ENCODE assay signal across 1 cellular context in genomic region chr20:2698912-2699311, GRCh38.
TF ChIP-seq lines count a peak whose summit lies in the region.

No MANE protein-coding gene starts in this region.

TF ChIP-seq in A549, 52 proteins besides CTCF, POLR2A, EP300 and RAD21 (continued from another document):
- no peak for TF ChIP-seq ATOH8 (CRISPR knock-in tag; IDR thresholded peaks at IDR 0.05; ENCODE audit: low read depth)
- no peak for TF ChIP-seq RNF2 (IDR thresholded peaks at IDR 0.05; ENCODE audit: borderline replicate concordance, low read depth)
- no peak for TF ChIP-seq RFX5 (IDR thresholded peaks at IDR 0.05)
- no peak for TF ChIP-seq JUN (IDR thresholded peaks at IDR 0.05)
- TF ChIP-seq KDM5A (IDR thresholded peaks at IDR 0.05): no peak
- no peak for TF ChIP-seq USF2 (IDR thresholded peaks at IDR 0.05)
- no peak for TF ChIP-seq BCL3 (IDR thresholded peaks at IDR 0.05)
